31 cellular contexts compared by ENCODE assay signal in genomic region chr2:224562831-224563230, GRCh38. TPM values are rescaled to one million over a fixed set of nuclear protein-coding genes. Genes with fewer than 3 reads are reported as not detected.
A peak's percentile ranks its signal among the peaks of the same experiment; 100 is the strongest.
DNase-seq lines count a peak whose midpoint lies in the region; ATAC-seq and TF ChIP-seq lines count a peak whose summit lies in the region.
"Had no signal": no experiment of that assay in that cellular context is flagged by ENCODE, and none has a peak within 500 bp of the region (broad histone marks: within the 10 kb centered on the region; RNA-seq: fewer than 3 reads in every experiment).

No MANE protein-coding gene starts in this region.

- no peak for TF ChIP-seq CTCF in chondrocyte (IDR thresholded peaks at IDR 0.05)

- POLR2A ChIA-PET in activated CD4-positive, alpha-beta T cell treated with anti-CD3 and anti-CD28 coated beads for 36 hours (lab: Charles Lee) = interaction anchor here (0.6 to 1.0 kb wide), 2 partner anchors 11 to 18 kb away, joined by 3 to 4 read pairs; no protein-coding TSS in a partner anchor
- POLR2A ChIA-PET in activated CD4-positive, alpha-beta memory T cell treated with anti-CD3 and anti-CD28 coated beads for 36 hours (lab: Charles Lee) = interaction anchor here (3.8 kb wide), 1 partner anchor 22 kb away, joined by 25 read pairs; the partner anchor contains the start of gene CUL3

- intact Hi-C loops in activated CD4-positive, alpha-beta T cell treated with anti-CD3 and anti-CD28 coated beads for 36 hours (cut with DNase I, micrococcal nuclease) = loop anchor here in 1 of 2 experiments (5.0 kb wide), 1 partner anchor 41 kb away; no protein-coding TSS in a partner anchor
- intact Hi-C loops in activated CD4-positive, alpha-beta memory T cell treated with anti-CD3 and anti-CD28 coated beads for 36 hours (cut with micrococcal nuclease) = loop anchor here (5.0 kb wide), 1 partner anchor 364 kb away; no protein-coding TSS in a partner anchor

- H3K9me3 Mint-ChIP-seq in activated CD4-positive, alpha-beta T cell treated with anti-CD3 and anti-CD28 coated beads for 36 hours (ENCODE audit: low read depth) = peaks cover 8% of the 10 kb centered on the region
- peaks cover 2% of the 10 kb centered on the region for H3K9me3 Mint-ChIP-seq in chondrocyte (ENCODE audit: low read depth)
- peaks cover 3% of the 10 kb centered on the region for H3K9me3 Mint-ChIP-seq in activated CD4-positive, alpha-beta memory T cell treated with anti-CD3 and anti-CD28 coated beads for 36 hours
- H3K9me3 Mint-ChIP-seq: natural killer cell treated with Interleukin-12 subunit alpha and Interleukin-12 subunit beta and Interleukin-15 and Interleukin-18, amount 100 ng/mL, for 72 hours had no signal

- CTCF ChIA-PET in activated CD4-positive, alpha-beta T cell treated with anti-CD3 and anti-CD28 coated beads for 36 hours (lab: Charles Lee) = interaction anchor here (0.6 to 3.4 kb wide), 4 partner anchors 13 to 721 kb away, joined by 3 to 11 read pairs (median 4); partner anchors contain the start of gene CUL3
- CTCF ChIA-PET in activated CD4-positive, alpha-beta memory T cell treated with anti-CD3 and anti-CD28 coated beads for 36 hours (lab: Charles Lee) = interaction anchor here (1.1 kb wide), 1 partner anchor 84 kb away, joined by 3 read pairs; no protein-coding TSS in a partner anchor

- no peak overlapping the region for H3K4me3 Mint-ChIP-seq in activated CD4-positive, alpha-beta T cell treated with anti-CD3 and anti-CD28 coated beads for 36 hours
- no peak overlapping the region for H3K4me3 Mint-ChIP-seq in chondrocyte (ENCODE audit: unreplicated experiment)
- no peak overlapping the region for H3K4me3 Mint-ChIP-seq in activated CD4-positive, alpha-beta memory T cell treated with anti-CD3 and anti-CD28 coated beads for 36 hours
- H3K4me3 Mint-ChIP-seq: activated CD8-positive, alpha-beta T cell treated with anti-CD3 and anti-CD28 coated beads for 36 hours; activated naive CD4-positive, alpha-beta T cell treated with anti-CD3 and anti-CD28 coated beads for 36 hours; activated T-helper 1 cell treated with anti-CD3 and anti-CD28 coated beads, Interleukin-12 subunit alpha, Interleukin-12 subunit beta, Interleukin-2, Interleukin-4 antibody, amounts not matched to agents 30 ng/mL and 10 ng/mL and 1 ng/mL, durations not matched to agents 14 hours and 24 hours and 36 hours; natural killer cell treated with Interleukin-12 subunit alpha and Interleukin-12 subunit beta and Interleukin-15 and Interleukin-18, amount 100 ng/mL, for 72 hours; stimulated activated effector memory CD8-positive, alpha-beta T cell treated with anti-CD3 and anti-CD28 coated beads, Interleukin-12 subunit alpha, Interleukin-12 subunit beta, amount 100 ng/mL, for 72 hours had no signal

- peak overlapping the region; percentile 9 for H3K27ac Mint-ChIP-seq in activated CD4-positive, alpha-beta T cell treated with anti-CD3 and anti-CD28 coated beads for 36 hours
- peak overlapping the region; percentile 79 for H3K27ac Mint-ChIP-seq in chondrocyte (ENCODE audit: unreplicated experiment)
- H3K27ac Mint-ChIP-seq in activated CD4-positive, alpha-beta memory T cell treated with anti-CD3 and anti-CD28 coated beads for 36 hours = no peak overlapping the region
- H3K27ac Mint-ChIP-seq: activated CD8-positive, alpha-beta T cell treated with anti-CD3 and anti-CD28 coated beads for 36 hours; activated naive CD4-positive, alpha-beta T cell treated with anti-CD3 and anti-CD28 coated beads for 36 hours; activated T-helper 1 cell treated with anti-CD3 and anti-CD28 coated beads, Interleukin-12 subunit alpha, Interleukin-12 subunit beta, Interleukin-2, Interleukin-4 antibody, amounts not matched to agents 30 ng/mL and 10 ng/mL and 1 ng/mL, durations not matched to agents 14 hours and 24 hours and 36 hours; natural killer cell treated with Interleukin-12 subunit alpha and Interleukin-12 subunit beta and Interleukin-15 and Interleukin-18, amount 100 ng/mL, for 72 hours; stimulated activated effector memory CD8-positive, alpha-beta T cell treated with anti-CD3 and anti-CD28 coated beads, Interleukin-12 subunit alpha, Interleukin-12 subunit beta, amount 100 ng/mL, for 72 hours had no signal

- H3K36me3 Mint-ChIP-seq in activated CD4-positive, alpha-beta T cell treated with anti-CD3 and anti-CD28 coated beads for 36 hours (ENCODE audit: low read depth) = peaks cover 35% of the 10 kb centered on the region
- peaks cover 5% of the 10 kb centered on the region for H3K36me3 Mint-ChIP-seq in chondrocyte (ENCODE audit: low read depth)
- peaks cover 22% of the 10 kb centered on the region for H3K36me3 Mint-ChIP-seq in activated CD4-positive, alpha-beta memory T cell treated with anti-CD3 and anti-CD28 coated beads for 36 hours

- H3K27me3 Mint-ChIP-seq in activated CD4-positive, alpha-beta T cell treated with anti-CD3 and anti-CD28 coated beads for 36 hours = no peaks in the 10 kb centered on the region
- no peaks in the 10 kb centered on the region for H3K27me3 Mint-ChIP-seq in chondrocyte (ENCODE audit: low read depth)
- no peaks in the 10 kb centered on the region for H3K27me3 Mint-ChIP-seq in activated CD4-positive, alpha-beta memory T cell treated with anti-CD3 and anti-CD28 coated beads for 36 hours
- H3K27me3 Mint-ChIP-seq: activated CD8-positive, alpha-beta T cell treated with anti-CD3 and anti-CD28 coated beads for 36 hours; natural killer cell treated with Interleukin-12 subunit alpha and Interleukin-12 subunit beta and Interleukin-15 and Interleukin-18, amount 100 ng/mL, for 72 hours had no signal

- DNase-seq in activated CD4-positive, alpha-beta T cell treated with anti-CD3 and anti-CD28 coated beads for 36 hours = no peak
- no peak for DNase-seq in activated CD4-positive, alpha-beta T cell treated with anti-CD3 and anti-CD28 coated beads, Interleukin-2, amount 50 U/mL, for 1 hour
- DNase-seq in RKO (ENCODE audit: low spot score) (peak; percentile 8), chondrocyte (ENCODE audit: low spot score) (no peak), NCI-H1092 treated with DMSO at 0.1 percent for 48 hours (lab: John Stamatoyannopoulos, UW) (no peak), epidermal melanocyte (ENCODE audit: insufficient read length, low spot score) (no peak)
- no peak for DNase-seq in activated CD4-positive, alpha-beta memory T cell treated with anti-CD3 and anti-CD28 coated beads for 36 hours
- DNase-seq: 8988T; activated CD8-positive, alpha-beta memory T cell treated with anti-CD3 and anti-CD28 coated beads, Interleukin-2, amount 50 U/mL, for 48 hours; activated CD8-positive, alpha-beta T cell treated with anti-CD3 and anti-CD28 coated beads for 36 hours; activated naive CD4-positive, alpha-beta T cell treated with anti-CD3 and anti-CD28 coated beads for 36 hours; amniotic stem cell; brain microvascular endothelial cell; Calu3; cerebellar nuclear complex; DMS79 treated with DMSO at 0.1 percent for 48 hours; GOT3; hippocampal formation; MM.1S; NCI-H1436 treated with DMSO at 0.1 percent for 48 hours; NCI-H2081 treated with DMSO at 0.1 percent for 48 hours; NCI-H2227 treated with DMSO at 0.1 percent for 48 hours; NCI-H526; T-helper 2 cell; transverse colon had no signal

- no peak for ATAC-seq in activated CD4-positive, alpha-beta T cell treated with anti-CD3 and anti-CD28 coated beads for 36 hours
- no peak for ATAC-seq in HG03442 (IDR thresholded peaks at IDR 0.05; ENCODE audit: unreplicated experiment)
- ATAC-seq: activated CD4-positive, CD25-positive, alpha-beta regulatory T cell treated with anti-CD3 and anti-CD28 coated beads, Interleukin-2, amount 50 U/mL, for 24 hours; activated CD8-positive, alpha-beta T cell treated with anti-CD3 and anti-CD28 coated beads for 36 hours; gastroesophageal sphincter; natural killer cell treated with Interleukin-12 subunit alpha and Interleukin-12 subunit beta and Interleukin-15 and Interleukin-18, amount 100 ng/mL, for 72 hours; stimulated activated effector memory CD8-positive, alpha-beta T cell treated with anti-CD3 and anti-CD28 coated beads, Interleukin-12 subunit alpha, Interleukin-12 subunit beta, amount 100 ng/mL, for 72 hours had no signal

- peaks cover 41% of the 10 kb centered on the region for H3K4me1 Mint-ChIP-seq in activated CD4-positive, alpha-beta T cell treated with anti-CD3 and anti-CD28 coated beads for 36 hours
- H3K4me1 Mint-ChIP-seq in chondrocyte (ENCODE audit: low read depth) = peaks cover 38% of the 10 kb centered on the region
- peaks cover 58% of the 10 kb centered on the region for H3K4me1 Mint-ChIP-seq in activated CD4-positive, alpha-beta memory T cell treated with anti-CD3 and anti-CD28 coated beads for 36 hours (ENCODE audit: low read depth)

RNA-seq across cellular contexts. Expression of gene CUL3, which starts 22.3 kb away (rescaled TPM):
- 10 to 100 TPM; 77.6 to 85.8 TPM for total RNA-seq in activated CD4-positive, alpha-beta T cell treated with anti-CD3 and anti-CD28 coated beads for 36 hours
- total RNA-seq in chondrocyte = 65.6 to 75.1 TPM (median 70.6 TPM) in 3 replicates
- total RNA-seq in activated CD4-positive, alpha-beta memory T cell treated with anti-CD3 and anti-CD28 coated beads for 36 hours = 10 to 100 TPM; 75.8 to 79.5 TPM
